23 cellular contexts compared by ENCODE assay signal in the genomic region with DNA sequence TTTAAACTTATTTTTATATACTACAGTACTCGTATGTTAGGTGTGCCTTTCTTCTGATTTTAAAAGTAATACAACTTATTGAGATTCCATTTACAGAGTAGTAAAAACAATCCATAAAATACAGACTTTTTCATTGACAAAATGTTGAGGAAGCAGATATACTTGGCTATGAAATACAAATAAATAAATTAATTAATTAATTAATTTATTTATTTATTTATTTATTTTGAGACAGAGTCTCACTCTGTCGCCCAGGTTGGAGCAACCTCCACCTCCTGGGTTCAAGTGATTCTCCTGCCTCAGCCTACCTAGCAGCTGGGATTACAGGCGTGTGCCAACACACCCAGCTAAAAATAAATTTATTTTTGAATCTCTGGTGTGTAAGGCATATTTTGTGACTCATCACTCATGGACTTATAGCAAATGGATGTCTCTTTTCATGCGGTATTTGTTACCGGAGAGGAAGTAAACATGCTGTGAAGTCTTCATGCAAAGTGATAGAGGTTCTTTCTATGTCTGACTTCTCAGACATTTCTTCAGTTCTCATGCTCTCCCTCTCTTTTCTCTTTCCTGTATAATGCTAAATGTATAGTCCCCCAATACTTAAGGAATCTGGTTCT.
"Had no signal": no experiment of that assay in that cellular context is flagged by ENCODE, and none has a peak within 500 bp of the region (broad histone marks: within the 10 kb centered on the region; RNA-seq: fewer than 3 reads in every experiment).

No MANE protein-coding gene starts in this region.

- H3K4me1 ChIP-seq: adrenal gland, ascending aorta, upper lobe of left lung had no signal

- H3K27me3 ChIP-seq: adrenal gland, ascending aorta, hepatocyte, upper lobe of left lung had no signal

- H2AFZ ChIP-seq: hepatocyte had no signal

- H3K4me2 ChIP-seq: hepatocyte had no signal

- H3K27ac ChIP-seq: adrenal gland, ascending aorta, hepatocyte, thoracic aorta, upper lobe of left lung had no signal

- H3K9me3 ChIP-seq: adrenal gland, ascending aorta, thoracic aorta, upper lobe of left lung had no signal

- H3K79me2 ChIP-seq: hepatocyte had no signal

- FAIRE-seq: endometrium had no signal

- H3K4me3 ChIP-seq: adrenal gland, ascending aorta, hepatocyte, thoracic aorta, upper lobe of left lung had no signal

- H3K36me3 ChIP-seq: adrenal gland, ascending aorta, thoracic aorta, upper lobe of left lung had no signal

- DNase-seq: activated CD4-positive, alpha-beta T cell treated with anti-CD3 and anti-CD28 coated beads for 4 hours; activated CD4-positive, alpha-beta T cell treated with anti-CD3 and anti-CD28 coated beads, Interleukin-2, amount 50 U/mL, for 48 hours; activated CD4-positive, CD25-positive, alpha-beta regulatory T cell; activated CD8-positive, alpha-beta memory T cell treated with anti-CD3 and anti-CD28 coated beads, Interleukin-2, amount 50 U/mL, for 48 hours; activated naive CD4-positive, alpha-beta T cell; activated T-cell treated with anti-CD3 and anti-CD28 coated beads, Interleukin-2, amount 50 U/mL, for 4 hours; cerebellar nuclear complex; cortex of kidney; effector CD4-positive, alpha-beta T cell; foreskin melanocyte; left ventricle myocardium superior; midbrain; natural killer cell; stimulated activated CD4-positive, alpha-beta T cell treated with anti-CD3 and anti-CD28 coated beads, Interleukin-2, amount 100 ng/mL, for 48 hours; stimulated activated CD8-positive, alpha-beta memory T cell treated with anti-CD3 and anti-CD28 coated beads, Interleukin-4, amount 100 ng/mL, for 48 hours; stimulated activated naive CD4-positive, alpha-beta T cell; T-helper 17 cell; upper lobe of left lung had no signal
